ENCODE assay signal across 8 cellular contexts in genomic region chr7:23474829-23475578, GRCh38. TPM values are rescaled to one million over a fixed set of nuclear protein-coding genes. Genes with fewer than 3 reads are reported as not detected.
A peak's percentile ranks its signal among the peaks of the same experiment; 100 is the strongest.
DNase-seq lines count a peak whose midpoint lies in the region; ATAC-seq and TF ChIP-seq lines count a peak whose summit lies in the region.

No MANE protein-coding gene starts in this region.

- H2AFZ ChIP-seq in fibroblast of lung (ENCODE audit: low read length): no peak overlapping the region

- TF ChIP-seq POLR2A in lower leg skin (IDR thresholded peaks at IDR 0.05): no peak

- H3K9me3 Mint-ChIP-seq in activated CD4-positive, alpha-beta T cell treated with anti-CD3 and anti-CD28 coated beads for 36 hours (ENCODE audit: low read depth): no peaks in the 10 kb centered on the region

- H3K36me3 Mint-ChIP-seq in activated CD4-positive, alpha-beta T cell treated with anti-CD3 and anti-CD28 coated beads for 36 hours (ENCODE audit: low read depth): peaks cover 2% of the 10 kb centered on the region

- POLR2A ChIA-PET in activated CD4-positive, alpha-beta T cell treated with anti-CD3 and anti-CD28 coated beads for 36 hours (lab: Charles Lee): no interaction called here

- H3K36me3 ChIP-seq in NT2/D1 (ENCODE audit: insufficient read depth, insufficient read length, low read length) (no peaks in the 10 kb centered on the region), fibroblast of lung (ENCODE audit: control insufficient read depth, insufficient read depth, low read length) (no peaks in the 10 kb centered on the region), skeletal muscle tissue (ENCODE audit: control insufficient read depth in 3 of 3, insufficient read depth in 3 of 3, low read length in 3 of 3) (no peaks in the 10 kb centered on the region)

- DNase-seq in activated CD4-positive, alpha-beta T cell treated with anti-CD3 and anti-CD28 coated beads for 36 hours: no peak
- no peak for DNase-seq in activated CD4-positive, alpha-beta T cell treated with anti-CD3 and anti-CD28 coated beads, Interleukin-2, amount 50 U/mL, for 1 hour
- DNase-seq in NT2/D1 (ENCODE audit: low read depth, low spot score) (no peak), fibroblast of lung (ENCODE audit: low read depth in 2 of 2) (no peak), germinal center (ENCODE audit: low spot score) (no peak), T1000 (lab: John Stamatoyannopoulos, UW) (no peak), lower leg skin (ENCODE audit: low spot score in 2 of 2) (no peak)

- H3K4me1 Mint-ChIP-seq in activated CD4-positive, alpha-beta T cell treated with anti-CD3 and anti-CD28 coated beads for 36 hours: peaks cover 23% of the 10 kb centered on the region

- H3K9me3 ChIP-seq in NT2/D1 (ENCODE audit: insufficient read depth, low read length) (no peaks in the 10 kb centered on the region), fibroblast of lung (ENCODE audit: control insufficient read depth, insufficient read depth, low read depth, low read length) (no peaks in the 10 kb centered on the region), skeletal muscle tissue (ENCODE audit: control insufficient read depth in 3 of 3, low read length in 3 of 3) (peaks cover 0 to 5% (median 0%) of the 10 kb centered on the region in 3 donors)

- WGBS in lower leg skin, 2 donors: 12 to 13% methylated on average over 15 of the region's 15 CpGs

- no peak overlapping the region for H3K27ac ChIP-seq in fibroblast of lung (ENCODE audit: insufficient read depth, low read length)
- no peak overlapping the region for H3K27ac ChIP-seq in skeletal muscle tissue (ENCODE audit: low read depth, low read length)

- intact Hi-C loops in activated CD4-positive, alpha-beta T cell treated with anti-CD3 and anti-CD28 coated beads for 36 hours (cut with DNase I, micrococcal nuclease): loop anchor here (1.0 to 10.0 kb wide), 10 partner anchors 57 to 1097 kb away; partner anchors contain the start of genes HYCC1 (in 1 of the 2), MALSU1 (in 1 of the 2), NPY (in 1 of the 2) and NUP42 (in 1 of the 2)
- intact Hi-C loops in lower leg skin (cut with DNase I; ENCODE audit: low total_unique reads): no loop called here

- H3K4me3 ChIP-seq in NT2/D1 (ENCODE audit: insufficient read length, low read depth) (peak overlapping the region; percentile 68), fibroblast of lung (replicated peaks in 1 of 4; ENCODE audit: control extremely low read depth in 1 of 4, insufficient read depth in 1 of 4, low read depth in 3 of 4, low read length in 4 of 4) (peak overlapping the region in 2 of 4 experiments; percentile 59 to 82), skeletal muscle tissue (ENCODE audit: low read length in 3 of 3) (peak overlapping the region; percentile 5 to 36 (median 28)), lower leg skin (ENCODE audit: low read depth, poor library complexity, severe bottlenecking) (no peak overlapping the region)

- H3K4me3 Mint-ChIP-seq in activated CD4-positive, alpha-beta T cell treated with anti-CD3 and anti-CD28 coated beads for 36 hours: peak overlapping the region; percentile 63

- TF ChIP-seq CTCF in fibroblast of lung (conservative IDR thresholded peaks at IDR 0.05 in 1 of 2, IDR thresholded peaks at IDR 0.05 in 1 of 2; ENCODE audit: low read depth in 1 of 2, low read length in 2 of 2) (no peak), lower leg skin (IDR thresholded peaks at IDR 0.05) (no peak)

- peaks cover 53% of the 10 kb centered on the region for H3K27me3 Mint-ChIP-seq in activated CD4-positive, alpha-beta T cell treated with anti-CD3 and anti-CD28 coated beads for 36 hours

- H3K27me3 ChIP-seq in NT2/D1 (ENCODE audit: insufficient read depth, insufficient read length): no peaks in the 10 kb centered on the region
- peaks cover 34% of the 10 kb centered on the region for H3K27me3 ChIP-seq in fibroblast of lung (ENCODE audit: control insufficient read depth, insufficient read depth, low read length)
- H3K27me3 ChIP-seq in skeletal muscle tissue (ENCODE audit: control insufficient read depth in 3 of 3, insufficient read depth in 3 of 3, low read length in 3 of 3): peaks cover 71 to 77% (median 73%) of the 10 kb centered on the region in 3 donors

- ATAC-seq in activated CD4-positive, alpha-beta T cell treated with anti-CD3 and anti-CD28 coated beads for 36 hours: no peak

- H3K4me2 ChIP-seq in fibroblast of lung (ENCODE audit: extremely low read depth, insufficient read depth, low read length): peak overlapping the region; percentile 69

- no peaks in the 10 kb centered on the region for H3K4me1 ChIP-seq in NT2/D1 (ENCODE audit: insufficient read depth, insufficient read length)
- H3K4me1 ChIP-seq in fibroblast of lung (ENCODE audit: control insufficient read depth, extremely low read depth, insufficient read depth, low read length): peaks cover 2% of the 10 kb centered on the region
- peaks cover 7 to 18% (median 18%) of the 10 kb centered on the region in 3 donors for H3K4me1 ChIP-seq in skeletal muscle tissue (ENCODE audit: control insufficient read depth in 3 of 3, insufficient read depth in 3 of 3, low read length in 3 of 3)

- H3K9ac ChIP-seq in NT2/D1 (ENCODE audit: insufficient read length, low read depth) (peak overlapping the region; percentile 100), fibroblast of lung (ENCODE audit: insufficient read depth, low read length) (no peak overlapping the region), skeletal muscle tissue (ENCODE audit: low read depth in 1 of 3, low read length in 3 of 3) (no peak overlapping the region)

- H4K20me1 ChIP-seq in fibroblast of lung (ENCODE audit: control insufficient read depth, extremely low read depth, insufficient read depth, low read length): peaks cover 2% of the 10 kb centered on the region

- no peaks in the 10 kb centered on the region for H3K79me2 ChIP-seq in fibroblast of lung (ENCODE audit: control insufficient read depth, insufficient read depth, low read length)

- H3K27ac Mint-ChIP-seq in activated CD4-positive, alpha-beta T cell treated with anti-CD3 and anti-CD28 coated beads for 36 hours: peak overlapping the region; percentile 38

- CTCF ChIA-PET in activated CD4-positive, alpha-beta T cell treated with anti-CD3 and anti-CD28 coated beads for 36 hours (lab: Charles Lee): no interaction called here

RNA-seq across cellular contexts. Expression of gene IGF2BP3, which starts 4.7 kb away (rescaled TPM):
- 1 to 10 TPM in 1 of 2 experiments, under 1 TPM in 1; 0.64 to 1.1 TPM for total RNA-seq in activated CD4-positive, alpha-beta T cell treated with anti-CD3 and anti-CD28 coated beads for 36 hours
- total RNA-seq in fibroblast of lung (1.5 and 4.3 TPM in 2 replicates), skeletal muscle tissue (59.0 TPM), lower leg skin (under 1 TPM in 1 of 4 donors, not detected in 3; 0.15 TPM)
- polyA plus RNA-seq in fibroblast of lung: 11.2 and 21.6 TPM in 2 replicates
- polyA plus RNA-seq in fibroblast of lung (2012): 5.8 and 11.6 TPM in 2 replicates
- polyA minus RNA-seq in fibroblast of lung (ENCODE audit: low replicate concordance): 7.8 and 23.9 TPM in 2 replicates

RNA-seq across cellular contexts. Expression of gene TRA2A, which starts 56.8 kb away (rescaled TPM):
- total RNA-seq in activated CD4-positive, alpha-beta T cell treated with anti-CD3 and anti-CD28 coated beads for 36 hours: 100 to 1,000 TPM in 1 of 2 experiments, 10 to 100 TPM in 1; 86.8 to 143 TPM
- total RNA-seq in fibroblast of lung: 17.2 and 30.4 TPM in 2 replicates
- polyA plus RNA-seq in fibroblast of lung: 57.9 and 85.7 TPM in 2 replicates
- polyA plus RNA-seq in fibroblast of lung (2012): 50.9 and 57.5 TPM in 2 replicates
- polyA minus RNA-seq in fibroblast of lung (ENCODE audit: low replicate concordance): 20.7 and 40.0 TPM in 2 replicates
- total RNA-seq in skeletal muscle tissue: 33.9 TPM
- total RNA-seq in lower leg skin: 10 to 100 TPM; 24.6 to 37.9 (median 29.5) TPM

Comparison
In these comparisons a context has a peak if more than half of its experiments do, and no peak if none do; other contexts are left out.
1. RNA of gene IGF2BP3, which starts 4.7 kb away (total RNA-seq): 59.0 TPM in skeletal muscle tissue (single experiment); 1.5 to 4.3 TPM in fibroblast of lung, 0.64 to 1.1 TPM in activated CD4-positive, alpha-beta T cell treated with anti-CD3 and anti-CD28 coated beads for 36 hours and 0.15 TPM in lower leg skin; every median in the first group is over 10 times any median in the second.